Comparison of ENCODE assay signal across 25 cellular contexts in genomic region chr15:68986292-68986691, GRCh38. TPM values are rescaled to one million over a fixed set of nuclear protein-coding genes. Genes with fewer than 3 reads are reported as not detected.
"Had no signal": no experiment of that assay in that cellular context is flagged by ENCODE, and none has a peak within 500 bp of the region (broad histone marks: within the 10 kb centered on the region; RNA-seq: fewer than 3 reads in every experiment).

No MANE protein-coding gene starts in this region.

- H3K27me3 ChIP-seq: esophagus muscularis mucosa, heart left ventricle, left lung, pancreas, sigmoid colon, uterus had no signal

- DNase-seq: activated CD4-positive, alpha-beta T cell treated with anti-CD3 and anti-CD28 coated beads for 48 hours; activated CD4-positive, alpha-beta T cell treated with anti-CD3 and anti-CD28 coated beads, Interleukin-2, amount 50 U/mL, for 48 hours; activated CD8-positive, alpha-beta memory T cell treated with anti-CD3 and anti-CD28 coated beads for 24 hours; activated effector memory CD4-positive, alpha-beta T cell treated with Interleukin-2 at 50 U/mL for 16 hours; activated naive CD4-positive, alpha-beta T cell treated with Interleukin-2 at 50 U/mL for 16 hours; anterior cingulate cortex; dermis blood vessel endothelial cell; effector CD4-positive, alpha-beta T cell; foreskin keratinocyte; heart left ventricle; left lung; lower lobe of right lung; mesenchymal stem cell; naive thymus-derived CD8-positive, alpha-beta T cell; nucleus accumbens; pancreas; psoas muscle; sigmoid colon; small intestine; stimulated activated CD4-positive, alpha-beta T cell treated with anti-CD3 and anti-CD28 coated beads, Interleukin-4, amount 100 ng/mL, for 24 hours; uterus; WERI-Rb-1 had no signal

- H3K9me3 ChIP-seq: esophagus muscularis mucosa, heart left ventricle, left lung, lower lobe of right lung, pancreas, psoas muscle, sigmoid colon, uterus had no signal

- H3K4me1 ChIP-seq: foreskin keratinocyte, left lung, lower lobe of right lung, pancreas, psoas muscle, sigmoid colon, uterus had no signal

- H3K36me3 ChIP-seq: esophagus muscularis mucosa, heart left ventricle, left lung, lower lobe of right lung, pancreas, sigmoid colon, uterus, WERI-Rb-1 had no signal

- H3K4me3 ChIP-seq: esophagus muscularis mucosa, heart left ventricle, left lung, lower lobe of right lung, pancreas, psoas muscle, sigmoid colon, uterus had no signal

- H3K27ac ChIP-seq: esophagus muscularis mucosa, foreskin keratinocyte, heart left ventricle, left lung, lower lobe of right lung, pancreas, psoas muscle, sigmoid colon, uterus, WERI-Rb-1 had no signal

RNA-seq across cellular contexts. Expression of gene NOX5, which starts 28.2 kb away (rescaled TPM):
- total RNA-seq: bronchial epithelial cell, lower lobe of right lung, neural crest cell had no signal

RNA-seq across cellular contexts. Expression of gene SPESP1, which starts 56.0 kb away (rescaled TPM):
- total RNA-seq: neural crest cell had no signal
